Comparison of ENCODE assay signal across 2 cellular contexts in the genomic region with DNA sequence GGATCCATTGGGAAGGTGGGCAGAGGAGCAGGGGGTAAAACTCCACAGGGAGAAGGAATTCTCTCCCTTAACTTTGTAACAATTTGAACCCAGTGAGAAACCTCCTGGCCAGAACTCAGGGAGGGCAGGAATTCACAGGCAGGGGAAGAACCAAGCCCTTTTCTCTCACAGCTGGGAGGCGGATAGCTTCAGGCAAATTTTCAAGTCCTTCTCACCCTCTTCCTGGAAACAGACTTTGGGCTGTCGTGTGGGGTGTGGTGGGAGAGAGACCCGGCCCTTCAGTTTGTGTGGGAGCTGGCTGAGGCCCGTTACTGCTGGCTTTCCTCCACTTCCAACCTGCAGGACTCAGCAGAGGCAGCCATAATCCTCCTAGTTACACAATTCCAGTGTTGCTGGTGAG.
TF ChIP-seq lines count a peak whose summit lies in the region.

No MANE protein-coding gene starts in this region.

TF ChIP-seq in HEK293, 187 proteins besides CTCF, POLR2A, EP300 and RAD21 (continued from another document):
- TF ChIP-seq, protein P1, sequence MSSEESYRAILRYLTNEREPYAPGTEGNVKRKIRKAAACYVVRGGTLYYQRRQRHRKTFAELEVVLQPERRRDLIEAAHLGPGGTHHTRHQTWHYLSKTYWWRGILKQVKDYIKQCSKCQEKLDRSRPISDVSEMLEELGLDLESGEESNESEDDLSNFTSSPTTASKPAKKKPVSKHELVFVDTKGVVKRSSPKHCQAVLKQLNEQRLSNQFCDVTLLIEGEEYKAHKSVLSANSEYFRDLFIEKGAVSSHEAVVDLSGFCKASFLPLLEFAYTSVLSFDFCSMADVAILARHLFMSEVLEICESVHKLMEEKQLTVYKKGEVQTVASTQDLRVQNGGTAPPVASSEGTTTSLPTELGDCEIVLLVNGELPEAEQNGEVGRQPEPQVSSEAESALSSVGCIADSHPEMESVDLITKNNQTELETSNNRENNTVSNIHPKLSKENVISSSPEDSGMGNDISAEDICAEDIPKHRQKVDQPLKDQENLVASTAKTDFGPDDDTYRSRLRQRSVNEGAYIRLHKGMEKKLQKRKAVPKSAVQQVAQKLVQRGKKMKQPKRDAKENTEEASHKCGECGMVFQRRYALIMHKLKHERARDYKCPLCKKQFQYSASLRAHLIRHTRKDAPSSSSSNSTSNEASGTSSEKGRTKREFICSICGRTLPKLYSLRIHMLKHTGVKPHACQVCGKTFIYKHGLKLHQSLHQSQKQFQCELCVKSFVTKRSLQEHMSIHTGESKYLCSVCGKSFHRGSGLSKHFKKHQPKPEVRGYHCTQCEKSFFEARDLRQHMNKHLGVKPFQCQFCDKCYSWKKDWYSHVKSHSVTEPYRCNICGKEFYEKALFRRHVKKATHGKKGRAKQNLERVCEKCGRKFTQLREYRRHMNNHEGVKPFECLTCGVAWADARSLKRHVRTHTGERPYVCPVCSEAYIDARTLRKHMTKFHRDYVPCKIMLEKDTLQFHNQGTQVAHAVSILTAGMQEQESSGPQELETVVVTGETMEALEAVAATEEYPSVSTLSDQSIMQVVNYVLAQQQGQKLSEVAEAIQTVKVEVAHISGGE (tag by site-specific recombination; conservative IDR thresholded peaks at IDR 0.05; ENCODE audit: low read depth), result no peak
- no peak for TF ChIP-seq ZNF560 (tag by site-specific recombination; IDR thresholded peaks at IDR 0.05; ENCODE audit: borderline replicate concordance)
- TF ChIP-seq GLIS1 (tag by site-specific recombination; IDR thresholded peaks at IDR 0.05), result peak; percentile 68; the same call in 1 of the 2 replicates
- TF ChIP-seq ZIC2 (tag by site-specific recombination; IDR thresholded peaks at IDR 0.05), result 0 out of 2 replicates have a peak, but pooled peaks have one; percentile 17
- 0 out of 2 replicates have a peak, but pooled peaks have one; percentile 20 for TF ChIP-seq ZFHX2 (tag by site-specific recombination; conservative IDR thresholded peaks at IDR 0.05)
- TF ChIP-seq, protein P2, sequence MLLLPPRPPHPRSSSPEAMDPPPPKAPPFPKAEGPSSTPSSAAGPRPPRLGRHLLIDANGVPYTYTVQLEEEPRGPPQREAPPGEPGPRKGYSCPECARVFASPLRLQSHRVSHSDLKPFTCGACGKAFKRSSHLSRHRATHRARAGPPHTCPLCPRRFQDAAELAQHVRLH (tag by site-specific recombination; IDR thresholded peaks at IDR 0.05), result no peak

TF ChIP-seq in WTC11, 78 proteins besides CTCF, POLR2A, EP300 and RAD21 (continued from another document):
- TF ChIP-seq, protein P3, sequence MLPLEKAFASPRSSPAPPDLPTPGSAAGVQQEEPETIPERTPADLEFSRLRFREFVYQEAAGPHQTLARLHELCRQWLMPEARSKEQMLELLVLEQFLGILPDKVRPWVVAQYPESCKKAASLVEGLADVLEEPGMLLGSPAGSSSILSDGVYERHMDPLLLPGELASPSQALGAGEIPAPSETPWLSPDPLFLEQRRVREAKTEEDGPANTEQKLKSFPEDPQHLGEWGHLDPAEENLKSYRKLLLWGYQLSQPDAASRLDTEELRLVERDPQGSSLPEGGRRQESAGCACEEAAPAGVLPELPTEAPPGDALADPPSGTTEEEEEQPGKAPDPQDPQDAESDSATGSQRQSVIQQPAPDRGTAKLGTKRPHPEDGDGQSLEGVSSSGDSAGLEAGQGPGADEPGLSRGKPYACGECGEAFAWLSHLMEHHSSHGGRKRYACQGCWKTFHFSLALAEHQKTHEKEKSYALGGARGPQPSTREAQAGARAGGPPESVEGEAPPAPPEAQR (CRISPR knock-in tag; IDR thresholded peaks at IDR 0.05), result no peak
- TF ChIP-seq, protein P4, sequence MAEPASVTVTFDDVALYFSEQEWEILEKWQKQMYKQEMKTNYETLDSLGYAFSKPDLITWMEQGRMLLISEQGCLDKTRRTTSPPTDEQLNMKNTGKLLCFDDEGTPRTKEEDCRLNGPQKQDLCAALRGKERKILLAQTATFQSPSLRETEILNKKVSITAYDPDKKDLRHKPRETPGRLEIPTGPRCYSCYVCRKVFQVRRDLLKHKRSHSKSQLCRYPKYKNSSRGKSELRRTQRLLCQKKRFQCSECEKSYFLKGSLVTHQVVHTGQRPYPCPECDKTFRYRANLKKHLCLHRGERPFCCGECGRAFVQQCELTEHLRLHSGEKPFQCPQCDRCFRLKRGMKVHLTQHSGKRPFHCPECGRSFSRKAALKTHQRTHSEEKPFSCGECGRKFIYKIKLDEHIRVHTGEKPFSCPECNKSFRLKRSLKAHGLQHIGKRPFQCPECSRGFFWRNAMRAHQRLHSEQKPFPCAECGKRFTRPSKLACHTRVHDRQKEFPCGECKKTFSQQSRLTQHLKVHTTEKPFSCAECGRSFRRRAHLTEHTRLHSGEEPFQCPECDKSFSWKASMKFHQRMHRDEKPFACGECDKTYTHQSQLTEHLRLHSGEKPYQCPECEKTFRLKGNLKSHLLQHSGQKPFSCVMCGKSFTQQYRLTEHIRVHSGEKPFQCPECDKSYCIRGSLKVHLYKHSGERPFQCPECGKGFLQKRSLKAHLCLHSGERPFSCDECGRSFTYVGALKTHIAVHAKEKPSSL (CRISPR knock-in tag; conservative IDR thresholded peaks at IDR 0.05), result no peak
